ENCODE assay signal across 15 cellular contexts in the genomic region with DNA sequence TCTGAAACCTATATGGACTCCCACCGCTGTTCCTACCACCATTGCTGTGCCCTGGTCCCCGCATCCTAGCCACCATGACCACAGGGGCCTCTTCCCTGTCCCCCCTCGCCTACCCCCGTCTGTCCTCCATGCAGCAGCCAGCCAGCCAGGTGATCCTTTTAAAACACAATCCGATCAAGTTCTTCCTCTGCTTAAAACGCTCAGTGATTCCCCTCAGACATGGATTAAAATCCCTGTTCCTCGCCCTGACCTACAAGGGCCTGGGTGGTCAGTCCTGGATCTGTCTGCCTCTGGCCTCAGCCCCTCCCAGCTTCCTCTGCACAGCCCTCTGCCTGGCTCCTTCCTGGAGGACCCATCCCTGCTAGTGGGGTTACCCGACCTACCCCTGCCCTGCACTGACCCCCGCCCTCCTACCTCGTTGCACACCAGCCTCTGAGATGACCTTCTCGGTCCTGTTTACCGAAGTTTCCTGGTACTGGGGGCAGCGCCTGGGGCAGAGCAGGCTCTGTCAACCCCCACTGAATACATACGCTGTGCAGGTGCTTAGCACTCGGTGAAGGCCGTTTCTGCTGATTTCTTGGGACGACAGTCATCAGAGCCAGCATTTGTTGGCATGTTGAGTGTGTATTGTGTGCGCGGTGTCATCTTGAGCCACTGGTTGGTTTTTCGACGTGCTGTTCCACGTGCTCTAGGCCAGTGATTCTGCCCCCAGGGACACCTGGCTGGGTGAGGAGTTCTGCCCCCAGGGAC. TPM values are rescaled to one million over a fixed set of nuclear protein-coding genes. Genes with fewer than 3 reads are reported as not detected.
A peak's percentile ranks its signal among the peaks of the same experiment; 100 is the strongest.
DNase-seq lines count a peak whose midpoint lies in the region; ATAC-seq and TF ChIP-seq lines count a peak whose summit lies in the region.
"Had no signal": no experiment of that assay in that cellular context is flagged by ENCODE, and none has a peak within 500 bp of the region (broad histone marks: within the 10 kb centered on the region; RNA-seq: fewer than 3 reads in every experiment).

No MANE protein-coding gene starts in this region.

- no peak overlapping the region for H3K4me3 Mint-ChIP-seq in activated naive CD4-positive, alpha-beta T cell treated with anti-CD3 and anti-CD28 coated beads, Interleukin-2, amount 10 ng/mL, durations not matched to agents 7 days and 5 days
- no peak overlapping the region for H3K4me3 Mint-ChIP-seq in endodermal cell
- peak overlapping the region in 1 of 2 donors; percentile 38 for H3K4me3 Mint-ChIP-seq in stimulated activated naive B cell treated with anti-CD40 and anti-IgM and Interleukin-4, amounts not matched to agents 10 μg/mL and 1 μg/mL and 100 μg/mL, for 72 hours

- peaks cover 14% of the 10 kb centered on the region for H3K36me3 ChIP-seq in endodermal cell (ENCODE audit: control insufficient read depth, insufficient read depth, low read length)
- H3K36me3 ChIP-seq: esophagus squamous epithelium had no signal

- no peak overlapping the region for H3K9ac ChIP-seq in endodermal cell (ENCODE audit: extremely low read depth, low read length, poor library complexity, severe bottlenecking)

- CTCF ChIA-PET in activated naive CD4-positive, alpha-beta T cell treated with anti-CD3 and anti-CD28 coated beads, Interleukin-2, amount 10 ng/mL, durations not matched to agents 7 days and 5 days (lab: Charles Lee) = no interaction called here

- TF ChIP-seq CTCF in endodermal cell (conservative IDR thresholded peaks at IDR 0.05) = no peak

- no peak for ATAC-seq in stimulated activated naive B cell treated with anti-CD40 and anti-IgM and Interleukin-4, amounts not matched to agents 10 μg/mL and 1 μg/mL and 100 μg/mL, for 72 hours (replicated peaks)
- no peak for ATAC-seq in HG02798 (IDR thresholded peaks at IDR 0.05; ENCODE audit: poor library complexity, unreplicated experiment)

- H3K4me1 ChIP-seq in endodermal cell (ENCODE audit: control insufficient read depth, insufficient read depth, low read length) = peaks cover 4% of the 10 kb centered on the region

- H3K4me3 ChIP-seq in endodermal cell (ENCODE audit: low read length) = no peak overlapping the region
- H3K4me3 ChIP-seq: esophagus squamous epithelium, MG63 had no signal

- no peaks in the 10 kb centered on the region for H3K9me3 Mint-ChIP-seq in activated naive CD4-positive, alpha-beta T cell treated with anti-CD3 and anti-CD28 coated beads, Interleukin-2, amount 10 ng/mL, durations not matched to agents 7 days and 5 days
- no peaks in the 10 kb centered on the region for H3K9me3 Mint-ChIP-seq in endodermal cell
- no peaks in the 10 kb centered on the region for H3K9me3 Mint-ChIP-seq in stimulated activated naive B cell treated with anti-CD40 and anti-IgM and Interleukin-4, amounts not matched to agents 10 μg/mL and 1 μg/mL and 100 μg/mL, for 72 hours

- peak overlapping the region; percentile 36 for H3K27ac ChIP-seq in endodermal cell (ENCODE audit: low read depth, low read length)
- H3K27ac ChIP-seq: esophagus squamous epithelium had no signal

- H3K27me3 ChIP-seq in endodermal cell (ENCODE audit: control insufficient read depth, insufficient read depth, low read length, poor library complexity, severe bottlenecking) = no peaks in the 10 kb centered on the region

- H3K9me3 ChIP-seq in endodermal cell (ENCODE audit: control insufficient read depth, low read length) = no peaks in the 10 kb centered on the region
- H3K9me3 ChIP-seq: esophagus squamous epithelium, MG63 had no signal

- H3K27me3 Mint-ChIP-seq in activated naive CD4-positive, alpha-beta T cell treated with anti-CD3 and anti-CD28 coated beads, Interleukin-2, amount 10 ng/mL, durations not matched to agents 7 days and 5 days = peaks cover 34% of the 10 kb centered on the region
- H3K27me3 Mint-ChIP-seq in endodermal cell (ENCODE audit: insufficient read depth) = peaks cover 40% of the 10 kb centered on the region
- peaks cover 3 to 27% of the 10 kb centered on the region in 2 donors for H3K27me3 Mint-ChIP-seq in stimulated activated naive B cell treated with anti-CD40 and anti-IgM and Interleukin-4, amounts not matched to agents 10 μg/mL and 1 μg/mL and 100 μg/mL, for 72 hours

- peaks cover 15% of the 10 kb centered on the region for H3K4me1 Mint-ChIP-seq in activated naive CD4-positive, alpha-beta T cell treated with anti-CD3 and anti-CD28 coated beads, Interleukin-2, amount 10 ng/mL, durations not matched to agents 7 days and 5 days
- peaks cover 8% of the 10 kb centered on the region for H3K4me1 Mint-ChIP-seq in endodermal cell
- H3K4me1 Mint-ChIP-seq in stimulated activated naive B cell treated with anti-CD40 and anti-IgM and Interleukin-4, amounts not matched to agents 10 μg/mL and 1 μg/mL and 100 μg/mL, for 72 hours = peaks cover 17 to 44% of the 10 kb centered on the region in 2 donors

- WGBS in endodermal cell (ENCODE audit: insufficient coverage in 1 of 2, insufficient read length in 1 of 2), 2 experiments = 91 to 93% methylated on average over 19 to 22 of the region's 22 CpGs

- DNase-seq in activated naive CD4-positive, alpha-beta T cell treated with anti-CD3 and anti-CD28 coated beads, Interleukin-2, amount 10 ng/mL, durations not matched to agents 7 days and 5 days = peak; percentile 15
- no peak for DNase-seq in activated naive CD4-positive, alpha-beta T cell (lab: John Stamatoyannopoulos, UW)
- no peak for DNase-seq in endodermal cell
- DNase-seq in stimulated activated naive B cell treated with anti-CD40 and anti-IgM and Interleukin-4, amounts not matched to agents 10 μg/mL and 1 μg/mL and 100 μg/mL, for 72 hours = no peak
- no peak for DNase-seq in cerebellum (ENCODE audit: low spot score)
- DNase-seq: activated CD4-positive, alpha-beta T cell treated with anti-CD3 and anti-CD28 coated beads, Interleukin-2, amount 50 U/mL, for 48 hours; activated gamma-delta T cell treated with Interleukin-2 at 50 U/mL for 16 hours; DMS79 treated with DMSO at 0.1 percent for 48 hours; esophagus squamous epithelium; mesendoderm; MG63 had no signal

- no peak overlapping the region for H3K27ac Mint-ChIP-seq in activated naive CD4-positive, alpha-beta T cell treated with anti-CD3 and anti-CD28 coated beads, Interleukin-2, amount 10 ng/mL, durations not matched to agents 7 days and 5 days
- no peak overlapping the region for H3K27ac Mint-ChIP-seq in endodermal cell
- peak overlapping the region; percentile 67 for H3K27ac Mint-ChIP-seq in stimulated activated naive B cell treated with anti-CD40 and anti-IgM and Interleukin-4, amounts not matched to agents 10 μg/mL and 1 μg/mL and 100 μg/mL, for 72 hours

- peaks cover 8% of the 10 kb centered on the region for H3K36me3 Mint-ChIP-seq in activated naive CD4-positive, alpha-beta T cell treated with anti-CD3 and anti-CD28 coated beads, Interleukin-2, amount 10 ng/mL, durations not matched to agents 7 days and 5 days
- H3K36me3 Mint-ChIP-seq in endodermal cell (ENCODE audit: low read depth) = peaks cover 6% of the 10 kb centered on the region
- H3K36me3 Mint-ChIP-seq in stimulated activated naive B cell treated with anti-CD40 and anti-IgM and Interleukin-4, amounts not matched to agents 10 μg/mL and 1 μg/mL and 100 μg/mL, for 72 hours = peaks cover 5 to 24% of the 10 kb centered on the region in 2 donors

RNA-seq across cellular contexts. Expression of a gene that starts 14.7 kb away (rescaled TPM):
- 100 to 1,000 TPM; 139 to 171 TPM for total RNA-seq in endodermal cell
- polyA plus RNA-seq in endodermal cell (2013, experiment 1 of 2) = 171 TPM
- 130 TPM for polyA plus RNA-seq in endodermal cell (2013, experiment 2 of 2)
- 49.7 TPM for total RNA-seq in cerebellum

RNA-seq across cellular contexts. Expression of a gene that starts 19.0 kb away (rescaled TPM):
- total RNA-seq in endodermal cell (1 to 10 TPM; 1.0 to 2.0 TPM), cerebellum (119 TPM)
- polyA plus RNA-seq in endodermal cell (2013, experiment 1 of 2) = 342 TPM
- 263 TPM for polyA plus RNA-seq in endodermal cell (2013, experiment 2 of 2)
- total RNA-seq: H4, NCI-H460 had no signal
- polyA plus RNA-seq: AG04450 had no signal

RNA-seq across cellular contexts. Expression of a gene that starts 29.3 kb away (rescaled TPM):
- 1 to 10 TPM; 2.5 to 3.5 TPM for total RNA-seq in endodermal cell
- polyA plus RNA-seq in endodermal cell (2013, experiment 1 of 2) = 1.1 TPM
- 1.1 TPM for polyA plus RNA-seq in endodermal cell (2013, experiment 2 of 2)
- 1.3 TPM for total RNA-seq in cerebellum

RNA-seq across cellular contexts. Expression of a gene that starts 38.8 kb away (rescaled TPM):
- under 1 TPM in 1 of 2 donors, not detected in 1; 0.49 TPM for total RNA-seq in endodermal cell
- 7.0 TPM for polyA plus RNA-seq in endodermal cell (2013, experiment 1 of 2)
- polyA plus RNA-seq in endodermal cell (2013, experiment 2 of 2) = 8.3 TPM
- 3.9 TPM for total RNA-seq in cerebellum

Comparison
In these comparisons a context has a peak if more than half of its experiments do, and no peak if none do; other contexts are left out.
1. RNA of a gene that starts 19.0 kb away (total RNA-seq): 119 TPM in cerebellum (single experiment); 1.0 to 2.0 TPM in endodermal cell; every median in the first group is over 10 times any median in the second.